ENCODE assay signal across 17 cellular contexts in the genomic region with DNA sequence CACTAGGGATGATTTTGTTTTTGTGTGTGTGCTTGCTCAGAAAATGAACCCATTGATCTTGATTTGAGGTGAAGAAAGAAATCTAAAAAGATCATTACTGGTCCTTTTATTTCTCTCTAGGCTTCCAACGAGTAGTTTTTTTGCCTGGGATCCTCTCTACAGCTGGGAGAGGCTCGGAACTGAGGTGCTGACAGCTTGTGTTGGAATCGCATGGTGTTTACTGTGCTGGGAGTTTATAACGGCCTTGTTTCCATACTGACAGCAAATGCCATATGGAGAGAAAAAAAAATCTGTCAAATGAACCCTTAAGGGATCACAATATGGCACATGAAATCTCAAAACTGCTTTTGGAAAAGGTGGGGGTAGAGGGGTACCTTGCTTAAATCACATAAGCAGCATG.
DNase-seq lines count a peak whose midpoint lies in the region; ATAC-seq and TF ChIP-seq lines count a peak whose summit lies in the region.
"Had no signal": no experiment of that assay in that cellular context is flagged by ENCODE, and none has a peak within 500 bp of the region (broad histone marks: within the 10 kb centered on the region; RNA-seq: fewer than 3 reads in every experiment).

No MANE protein-coding gene starts in this region.

- peaks cover 9% of the 10 kb centered on the region for H3K36me3 ChIP-seq in right atrium auricular region
- H3K36me3 ChIP-seq: HAP-1 had no signal

- ATAC-seq in HG03280 (IDR thresholded peaks at IDR 0.05; ENCODE audit: unreplicated experiment) (no peak), GM21360 (IDR thresholded peaks at IDR 0.05; ENCODE audit: unreplicated experiment) (no peak)
- ATAC-seq: Panc1, SK-N-SH treated with all-trans-retinoic acid at 6 μM for 48 hours had no signal

- DNase-seq in DMS 273 treated with DMSO at 0.1 percent for 48 hours (lab: John Stamatoyannopoulos, UW): peak; percentile 88
- peak; percentile 96 for DNase-seq in NCI-H2171 treated with DMSO at 0.1 percent for 48 hours (lab: John Stamatoyannopoulos, UW)
- peak; percentile 57 for DNase-seq in cerebellum (ENCODE audit: low spot score)
- no peak for DNase-seq in right atrium auricular region (ENCODE audit: low spot score)
- DNase-seq in GM13977 (ENCODE audit: low spot score): no peak
- no peak for DNase-seq in D341Med (ENCODE audit: low spot score)
- DNase-seq: ACHN; CD4-positive, alpha-beta T cell; MV-4-11; NCI-H1436 treated with DMSO at 0.1 percent for 48 hours; NCI-H2107; SHP77 had no signal

- in situ Hi-C loops in GM13977 (cut with MboI; ENCODE audit: low pct_unique_long_range_greater_than_20kb, low sequenced_read_pairs, unreplicated experiment): no loop called here

- peaks cover 0 to 55% of the 10 kb centered on the region in 2 donors for H3K4me1 ChIP-seq in right atrium auricular region
- H3K4me1 ChIP-seq: HAP-1 had no signal

- H3K27me3 ChIP-seq in right atrium auricular region: no peaks in the 10 kb centered on the region

- no peak overlapping the region for H3K4me3 ChIP-seq in right atrium auricular region
- H3K4me3 ChIP-seq: HAP-1 had no signal

- H3K9me3 ChIP-seq in right atrium auricular region: no peaks in the 10 kb centered on the region
- H3K9me3 ChIP-seq: HAP-1 had no signal

- peak overlapping the region; percentile 83 to 85 for H3K27ac ChIP-seq in right atrium auricular region

- TF ChIP-seq CTCF in right atrium auricular region (IDR thresholded peaks at IDR 0.05) (no peak), GM13977 (IDR thresholded peaks at IDR 0.05; ENCODE audit: extremely low read depth, insufficient read depth, missing control alignments) (no peak)

Comparison
In these comparisons a context has a peak if more than half of its experiments do, and no peak if none do; other contexts are left out.
1. DNase-seq: peak in DMS 273 treated with DMSO at 0.1 percent for 48 hours (single experiment), NCI-H2171 treated with DMSO at 0.1 percent for 48 hours (single experiment) and cerebellum (single experiment); none in right atrium auricular region (single experiment), GM13977 (single experiment) and D341Med (single experiment).